ENCODE assay signal across 1 cellular context in genomic region chr1:231065510-231066241, GRCh38.
A peak's percentile ranks its signal among the peaks of the same experiment; 100 is the strongest.
TF ChIP-seq lines count a peak whose summit lies in the region.

No MANE protein-coding gene starts in this region.

TF ChIP-seq in K562, 482 proteins besides CTCF, POLR2A, EP300 and RAD21 (continued from another document and continues in another):
- TF ChIP-seq TSHZ1 (CRISPR knock-in tag; IDR thresholded peaks at IDR 0.05): no peak
- no peak for TF ChIP-seq SAP30 (IDR thresholded peaks at IDR 0.05; ENCODE audit: borderline replicate concordance, insufficient read depth, low read depth, low read length, poor library complexity, severe bottlenecking)
- no peak for TF ChIP-seq TCF7 (IDR thresholded peaks at IDR 0.05; ENCODE audit: borderline replicate concordance)
- no peak for TF ChIP-seq USF1 (CRISPR knock-in tag; IDR thresholded peaks at IDR 0.05)
- no peak for TF ChIP-seq ZKSCAN3 (CRISPR knock-in tag; IDR thresholded peaks at IDR 0.05)
- no peak for TF ChIP-seq TCFL5 (CRISPR knock-in tag; conservative IDR thresholded peaks at IDR 0.05)
- peak; percentile 80 for TF ChIP-seq GATA2 (CRISPR knock-in tag; IDR thresholded peaks at IDR 0.05)
- no peak for TF ChIP-seq CBX3 (IDR thresholded peaks at IDR 0.05; ENCODE audit: borderline replicate concordance in 1 of 2, low read length in 2 of 2)
- 0 out of 2 replicates have a peak, but pooled peaks have one; percentile 9 for TF ChIP-seq MAFK (IDR thresholded peaks at IDR 0.05; ENCODE audit: low read length)
- 0 out of 4 replicates have a peak, but pooled peaks of 1 of the 2 experiments have one; percentile 13 for TF ChIP-seq TEAD1 (CRISPR knock-in tag; IDR thresholded peaks at IDR 0.05)
- peak; percentile 83; the same call in 1 of the 2 replicates for TF ChIP-seq RNF2 (IDR thresholded peaks at IDR 0.05)
- no peak for TF ChIP-seq THRA (IDR thresholded peaks at IDR 0.05)
- peak; percentile 83 for TF ChIP-seq HINFP (tag; conservative IDR thresholded peaks at IDR 0.05; ENCODE audit: low read depth)
- TF ChIP-seq HDAC2 (IDR thresholded peaks at IDR 0.05): peak; percentile 75; the same call in 1 of the 2 replicates
- no peak for TF ChIP-seq RHOXF2B (CRISPR knock-in tag; conservative IDR thresholded peaks at IDR 0.05)
- no peak for TF ChIP-seq HLTF (IDR thresholded peaks at IDR 0.05)
- TF ChIP-seq ZNF551 (CRISPR knock-in tag; IDR thresholded peaks at IDR 0.05): no peak
- TF ChIP-seq POLR3A (IDR thresholded peaks at IDR 0.05; ENCODE audit: borderline replicate concordance, extremely low read depth, insufficient read depth, insufficient read length): no peak
- TF ChIP-seq ARID3B (CRISPR knock-in tag; IDR thresholded peaks at IDR 0.05; ENCODE audit: borderline replicate concordance): no peak
- no peak; the same call in 1 of the 2 replicates for TF ChIP-seq CREB3L1 (IDR thresholded peaks at IDR 0.05; ENCODE audit: borderline replicate concordance, low read depth)
- TF ChIP-seq SIN3B (IDR thresholded peaks at IDR 0.05; ENCODE audit: low read depth): no peak
- TF ChIP-seq PTRF (tag; IDR thresholded peaks at IDR 0.05): no peak
- peak; percentile 58; the same call in 1 of the 2 replicates for TF ChIP-seq STAT5A (IDR thresholded peaks at IDR 0.05; ENCODE audit: borderline replicate concordance, low read length)
- no peak for TF ChIP-seq NCOA4 (IDR thresholded peaks at IDR 0.05; ENCODE audit: partially characterized antibody)
- TF ChIP-seq NCOA2 (IDR thresholded peaks at IDR 0.05; ENCODE audit: partially characterized antibody in 2 of 2): no peak
- TF ChIP-seq MEF2D (tag; conservative IDR thresholded peaks at IDR 0.05; ENCODE audit: low read depth): no peak
- no peak for TF ChIP-seq ZNF76 (CRISPR knock-in tag; IDR thresholded peaks at IDR 0.05; ENCODE audit: borderline replicate concordance)
- TF ChIP-seq ETV5 (CRISPR knock-in tag; IDR thresholded peaks at IDR 0.05; ENCODE audit: low read depth): peak; percentile 66; the same call in 1 of the 2 replicates
- no peak for TF ChIP-seq ZNF79 (CRISPR knock-in tag; IDR thresholded peaks at IDR 0.05; ENCODE audit: low read depth)
- TF ChIP-seq SMARCB1 (IDR thresholded peaks at IDR 0.05; ENCODE audit: insufficient read length, low read depth): peak; percentile 17
- TF ChIP-seq SMARCA4 (IDR thresholded peaks at IDR 0.05): peak; percentile 89
- no peak for TF ChIP-seq ZNF23 (CRISPR knock-in tag; IDR thresholded peaks at IDR 0.05)
- peak; percentile 70; the same call in 1 of the 2 replicates for TF ChIP-seq ZNF589 (CRISPR knock-in tag; IDR thresholded peaks at IDR 0.05; ENCODE audit: low read depth)
- TF ChIP-seq DNMT1 (IDR thresholded peaks at IDR 0.05): no peak
- TF ChIP-seq TARDBP (IDR thresholded peaks at IDR 0.05): no peak
- TF ChIP-seq FOXJ2 (tag; IDR thresholded peaks at IDR 0.05): no peak
- TF ChIP-seq E2F1 (CRISPR knock-in tag; IDR thresholded peaks at IDR 0.05): no peak
- no peak for TF ChIP-seq RERE (CRISPR knock-in tag; IDR thresholded peaks at IDR 0.05; ENCODE audit: borderline replicate concordance)
- TF ChIP-seq HMGXB4 (CRISPR knock-in tag; IDR thresholded peaks at IDR 0.05): no peak
